In genomic region chr6:44100088-44100550, GRCh38 we compare ENCODE assay signal across 9 cellular contexts. TPM values are rescaled to one million over a fixed set of nuclear protein-coding genes. Genes with fewer than 3 reads are reported as not detected.
A peak's percentile ranks its signal among the peaks of the same experiment; 100 is the strongest.
DNase-seq lines count a peak whose midpoint lies in the region; TF ChIP-seq lines count a peak whose summit lies in the region.
"Had no signal": no experiment of that assay in that cellular context is flagged by ENCODE, and none has a peak within 500 bp of the region (broad histone marks: within the 10 kb centered on the region; RNA-seq: fewer than 3 reads in every experiment).

No MANE protein-coding gene starts in this region.

- no peak overlapping the region for H2BK5ac ChIP-seq in neuronal stem cell (ENCODE audit: low read length)

- H3K4me2 ChIP-seq in Karpas-422 (ENCODE audit: low read depth, low read length, poor library complexity, severe bottlenecking), result no peak overlapping the region
- H3K4me2 ChIP-seq in neuronal stem cell (ENCODE audit: insufficient read depth, low read length, poor library complexity, severe bottlenecking), result no peak overlapping the region

- H3K79me1 ChIP-seq in neuronal stem cell (ENCODE audit: low read depth, low read length), result no peaks in the 10 kb centered on the region

- H3K27ac ChIP-seq in Karpas-422 (ENCODE audit: low read length), result no peak overlapping the region
- H3K27ac ChIP-seq in adrenal gland, result no peak overlapping the region
- H3K27ac ChIP-seq in neuronal stem cell (replicated peaks; ENCODE audit: low read length), result no peak overlapping the region
- H3K27ac ChIP-seq: SK-N-MC had no signal

- H3K79me2 ChIP-seq in Karpas-422 (ENCODE audit: low read length), result peaks cover 5% of the 10 kb centered on the region; the same call in 1 of the 2 replicates

- H3K18ac ChIP-seq in neuronal stem cell (ENCODE audit: low read length), result no peak overlapping the region

- H3K36me3 ChIP-seq in Karpas-422 (ENCODE audit: insufficient read depth, low read length) (0 out of 2 replicates have a peak, but pooled peaks cover 2% of the 10 kb centered on the region), adrenal gland (replicated peaks in 1 of 2) (peaks cover 0 to 11% of the 10 kb centered on the region in 2 donors), neuronal stem cell (replicated peaks in 1 of 2; ENCODE audit: control insufficient read depth in 2 of 2, insufficient read depth in 2 of 2, low read length in 2 of 2) (peaks cover 38 to 53% of the 10 kb centered on the region in 2 donors)

- H3K23ac ChIP-seq in neuronal stem cell (ENCODE audit: low read depth, low read length, poor library complexity), result no peak overlapping the region

- H2BK12ac ChIP-seq in neuronal stem cell (ENCODE audit: low read length), result no peak overlapping the region

- H3K4me1 ChIP-seq in Karpas-422 (ENCODE audit: low read length) (peaks cover 3% of the 10 kb centered on the region; the same call in 1 of the 2 replicates), adrenal gland (replicated peaks in 1 of 2) (peaks cover 2 to 8% of the 10 kb centered on the region in 2 donors), neuronal stem cell (ENCODE audit: control insufficient read depth in 2 of 2, insufficient read depth in 1 of 2, low read depth in 1 of 2, low read length in 2 of 2) (peaks cover 5 to 6% of the 10 kb centered on the region in 2 donors)

- no peak for TF ChIP-seq POLR2A in adrenal gland (IDR thresholded peaks at IDR 0.05)

- no peak overlapping the region for H2BK15ac ChIP-seq in neuronal stem cell (ENCODE audit: low read length)

- WGBS in adrenal gland, 4 donors, result 31 to 50% (median 42%) methylated on average over 1 of the region's 1 CpG
- WGBS in neuronal stem cell (ENCODE audit: extremely low coverage in 2 of 2, insufficient read length in 2 of 2, insufficient replicate concordance in 1 of 2), 2 donors, result no CpG with 5 or more reads among the region's 1 CpG

- DNase-seq in EL, result peak; percentile 39
- peak; percentile 66 for DNase-seq in Karpas-422
- DNase-seq in adrenal gland, result peak in 4 of 7 donors; percentile 48 to 70 (median 61)
- peak; percentile 59 for DNase-seq in kidney tubule cell (ENCODE audit: low spot score)
- DNase-seq in NCI-H2107 treated with DMSO at 0.1 percent for 48 hours (lab: John Stamatoyannopoulos, UW; ENCODE audit: unreplicated experiment), result no peak
- DNase-seq in cerebellar nuclear complex (lab: John Stamatoyannopoulos, UW), result no peak
- no peak for DNase-seq in NOMO-1 treated with DMSO at 0.1 percent for 48 hours (lab: John Stamatoyannopoulos, UW; ENCODE audit: unreplicated experiment)
- DNase-seq in neuronal stem cell (ENCODE audit: low spot score), result no peak

- peaks cover 6% of the 10 kb centered on the region for H4K20me1 ChIP-seq in Karpas-422 (ENCODE audit: insufficient read depth, low read depth, low read length)

- intact Hi-C loops in adrenal gland (cut with DNase I), result loop anchor here in 1 of 2 donors (10.0 kb wide), 2 partner anchors 135 to 235 kb away; no protein-coding TSS in a partner anchor

- H3K9me3 ChIP-seq in Karpas-422 (ENCODE audit: low read length) (no peaks in the 10 kb centered on the region), adrenal gland (replicated peaks in 1 of 3) (no peaks in the 10 kb centered on the region), neuronal stem cell (replicated peaks in 1 of 2; ENCODE audit: control insufficient read depth in 2 of 2, insufficient read depth in 1 of 2, low read depth in 1 of 2, low read length in 2 of 2) (peaks cover 0 to 2% of the 10 kb centered on the region in 2 donors)

- no peaks in the 10 kb centered on the region for H3K27me3 ChIP-seq in Karpas-422 (ENCODE audit: low read length)
- H3K27me3 ChIP-seq in adrenal gland, result no peaks in the 10 kb centered on the region
- H3K27me3 ChIP-seq in neuronal stem cell (ENCODE audit: control insufficient read depth in 3 of 3, insufficient read depth in 3 of 3, low read depth in 1 of 3, low read length in 3 of 3), result no peaks in the 10 kb centered on the region

- no peaks in the 10 kb centered on the region for H3K9me2 ChIP-seq in Karpas-422 (replicated peaks; ENCODE audit: insufficient read depth, low read length)

- H2BK120ac ChIP-seq in neuronal stem cell (ENCODE audit: low read depth, low read length), result no peak overlapping the region

- no peak overlapping the region for H3K4ac ChIP-seq in neuronal stem cell (ENCODE audit: low read length)

- H3K4me3 ChIP-seq in Karpas-422 (ENCODE audit: low read length) (no peak overlapping the region), adrenal gland (no peak overlapping the region), neuronal stem cell (ENCODE audit: low read length in 2 of 2) (no peak overlapping the region)
- H3K4me3 ChIP-seq: SK-N-MC had no signal

- H3K14ac ChIP-seq in neuronal stem cell (ENCODE audit: low read length), result no peak overlapping the region

- no peak overlapping the region for H4K91ac ChIP-seq in neuronal stem cell (ENCODE audit: low read depth, low read length, poor library complexity)

- H2AK5ac ChIP-seq in neuronal stem cell (ENCODE audit: low read depth, low read length), result no peak overlapping the region

- H4K8ac ChIP-seq in neuronal stem cell (ENCODE audit: low read depth, low read length), result no peak overlapping the region

- H3K9ac ChIP-seq in Karpas-422 (ENCODE audit: low read length), result no peak overlapping the region
- no peak overlapping the region for H3K9ac ChIP-seq in neuronal stem cell (ENCODE audit: low read depth, low read length, poor library complexity)

- H2AFZ ChIP-seq in Karpas-422 (ENCODE audit: low read length) (no peak overlapping the region), neuronal stem cell (ENCODE audit: low read length) (no peak overlapping the region)

- peak; percentile 54 to 64 (median 60) for TF ChIP-seq CTCF in adrenal gland (IDR thresholded peaks at IDR 0.05)

RNA-seq across cellular contexts. Expression of gene MRPL14, which starts 27.1 kb away (rescaled TPM):
- 80.1 and 82.9 TPM in 2 replicates for total RNA-seq in Karpas-422 (2014; rRNA removed; shearing (Covaris generic); ENCODE audit: low replicate concordance)
- total RNA-seq in adrenal gland, result 10 to 100 TPM; 29.0 to 58.3 (median 45.5) TPM
- 10 to 100 TPM; 22.0 to 77.0 (median 64.4) TPM for polyA plus RNA-seq in adrenal gland
- polyA plus RNA-seq in neuronal stem cell (2013, experiment 1 of 2), result 64.6 TPM
- 66.2 TPM for polyA plus RNA-seq in neuronal stem cell (2013, experiment 2 of 2)

RNA-seq across cellular contexts. Expression of gene TMEM63B, which starts 27.2 kb away (rescaled TPM):
- total RNA-seq in Karpas-422 (2014; rRNA removed; shearing (Covaris generic); ENCODE audit: low replicate concordance), result 4.5 and 9.1 TPM in 2 replicates
- total RNA-seq in adrenal gland, result 10 to 100 TPM; 28.1 to 51.7 (median 37.8) TPM
- polyA plus RNA-seq in adrenal gland, result 10 to 100 TPM; 18.1 to 49.8 (median 33.2) TPM
- 28.8 TPM for polyA plus RNA-seq in neuronal stem cell (2013, experiment 1 of 2)
- polyA plus RNA-seq in neuronal stem cell (2013, experiment 2 of 2), result 27.4 TPM

RNA-seq across cellular contexts. Expression of gene CAPN11, which starts 58.5 kb away (rescaled TPM):
- not detected in 2 replicates for total RNA-seq in Karpas-422 (2014; rRNA removed; shearing (Covaris generic); ENCODE audit: low replicate concordance)
- 1 to 10 TPM in 3 of 8 donors, under 1 TPM in 3, not detected in 2; 0.14 to 2.4 (median 0.99) TPM for total RNA-seq in adrenal gland
- 1 to 10 TPM in 2 of 3 donors, under 1 TPM in 1; 0.35 to 1.5 (median 1.1) TPM for polyA plus RNA-seq in adrenal gland
- 0.17 TPM for polyA plus RNA-seq in neuronal stem cell (2013, experiment 1 of 2)
- 0.14 TPM for polyA plus RNA-seq in neuronal stem cell (2013, experiment 2 of 2)

Comparison
In these comparisons a context has a peak if more than half of its experiments do, and no peak if none do; other contexts are left out.
1. DNase-seq: peak in EL (single experiment), Karpas-422 (single experiment), adrenal gland (4 of 7) and kidney tubule cell (single experiment); none in NCI-H2107 treated with DMSO at 0.1 percent for 48 hours (single experiment), cerebellar nuclear complex (0 of 2), NOMO-1 treated with DMSO at 0.1 percent for 48 hours (single experiment) and neuronal stem cell (single experiment).